Comparison of ENCODE assay signal across 2 cellular contexts in genomic region chr1:18288609-18289219, GRCh38.
TF ChIP-seq lines count a peak whose summit lies in the region.

No MANE protein-coding gene starts in this region.

TF ChIP-seq in GM23338, 12 proteins besides CTCF, POLR2A, EP300 and RAD21:
- TF ChIP-seq ZNF114 (CRISPR knock-in tag; IDR thresholded peaks at IDR 0.05) = no peak
- no peak for TF ChIP-seq EZH2phosphoT487 (IDR thresholded peaks at IDR 0.05; ENCODE audit: unreplicated experiment)
- TF ChIP-seq, protein P1, sequence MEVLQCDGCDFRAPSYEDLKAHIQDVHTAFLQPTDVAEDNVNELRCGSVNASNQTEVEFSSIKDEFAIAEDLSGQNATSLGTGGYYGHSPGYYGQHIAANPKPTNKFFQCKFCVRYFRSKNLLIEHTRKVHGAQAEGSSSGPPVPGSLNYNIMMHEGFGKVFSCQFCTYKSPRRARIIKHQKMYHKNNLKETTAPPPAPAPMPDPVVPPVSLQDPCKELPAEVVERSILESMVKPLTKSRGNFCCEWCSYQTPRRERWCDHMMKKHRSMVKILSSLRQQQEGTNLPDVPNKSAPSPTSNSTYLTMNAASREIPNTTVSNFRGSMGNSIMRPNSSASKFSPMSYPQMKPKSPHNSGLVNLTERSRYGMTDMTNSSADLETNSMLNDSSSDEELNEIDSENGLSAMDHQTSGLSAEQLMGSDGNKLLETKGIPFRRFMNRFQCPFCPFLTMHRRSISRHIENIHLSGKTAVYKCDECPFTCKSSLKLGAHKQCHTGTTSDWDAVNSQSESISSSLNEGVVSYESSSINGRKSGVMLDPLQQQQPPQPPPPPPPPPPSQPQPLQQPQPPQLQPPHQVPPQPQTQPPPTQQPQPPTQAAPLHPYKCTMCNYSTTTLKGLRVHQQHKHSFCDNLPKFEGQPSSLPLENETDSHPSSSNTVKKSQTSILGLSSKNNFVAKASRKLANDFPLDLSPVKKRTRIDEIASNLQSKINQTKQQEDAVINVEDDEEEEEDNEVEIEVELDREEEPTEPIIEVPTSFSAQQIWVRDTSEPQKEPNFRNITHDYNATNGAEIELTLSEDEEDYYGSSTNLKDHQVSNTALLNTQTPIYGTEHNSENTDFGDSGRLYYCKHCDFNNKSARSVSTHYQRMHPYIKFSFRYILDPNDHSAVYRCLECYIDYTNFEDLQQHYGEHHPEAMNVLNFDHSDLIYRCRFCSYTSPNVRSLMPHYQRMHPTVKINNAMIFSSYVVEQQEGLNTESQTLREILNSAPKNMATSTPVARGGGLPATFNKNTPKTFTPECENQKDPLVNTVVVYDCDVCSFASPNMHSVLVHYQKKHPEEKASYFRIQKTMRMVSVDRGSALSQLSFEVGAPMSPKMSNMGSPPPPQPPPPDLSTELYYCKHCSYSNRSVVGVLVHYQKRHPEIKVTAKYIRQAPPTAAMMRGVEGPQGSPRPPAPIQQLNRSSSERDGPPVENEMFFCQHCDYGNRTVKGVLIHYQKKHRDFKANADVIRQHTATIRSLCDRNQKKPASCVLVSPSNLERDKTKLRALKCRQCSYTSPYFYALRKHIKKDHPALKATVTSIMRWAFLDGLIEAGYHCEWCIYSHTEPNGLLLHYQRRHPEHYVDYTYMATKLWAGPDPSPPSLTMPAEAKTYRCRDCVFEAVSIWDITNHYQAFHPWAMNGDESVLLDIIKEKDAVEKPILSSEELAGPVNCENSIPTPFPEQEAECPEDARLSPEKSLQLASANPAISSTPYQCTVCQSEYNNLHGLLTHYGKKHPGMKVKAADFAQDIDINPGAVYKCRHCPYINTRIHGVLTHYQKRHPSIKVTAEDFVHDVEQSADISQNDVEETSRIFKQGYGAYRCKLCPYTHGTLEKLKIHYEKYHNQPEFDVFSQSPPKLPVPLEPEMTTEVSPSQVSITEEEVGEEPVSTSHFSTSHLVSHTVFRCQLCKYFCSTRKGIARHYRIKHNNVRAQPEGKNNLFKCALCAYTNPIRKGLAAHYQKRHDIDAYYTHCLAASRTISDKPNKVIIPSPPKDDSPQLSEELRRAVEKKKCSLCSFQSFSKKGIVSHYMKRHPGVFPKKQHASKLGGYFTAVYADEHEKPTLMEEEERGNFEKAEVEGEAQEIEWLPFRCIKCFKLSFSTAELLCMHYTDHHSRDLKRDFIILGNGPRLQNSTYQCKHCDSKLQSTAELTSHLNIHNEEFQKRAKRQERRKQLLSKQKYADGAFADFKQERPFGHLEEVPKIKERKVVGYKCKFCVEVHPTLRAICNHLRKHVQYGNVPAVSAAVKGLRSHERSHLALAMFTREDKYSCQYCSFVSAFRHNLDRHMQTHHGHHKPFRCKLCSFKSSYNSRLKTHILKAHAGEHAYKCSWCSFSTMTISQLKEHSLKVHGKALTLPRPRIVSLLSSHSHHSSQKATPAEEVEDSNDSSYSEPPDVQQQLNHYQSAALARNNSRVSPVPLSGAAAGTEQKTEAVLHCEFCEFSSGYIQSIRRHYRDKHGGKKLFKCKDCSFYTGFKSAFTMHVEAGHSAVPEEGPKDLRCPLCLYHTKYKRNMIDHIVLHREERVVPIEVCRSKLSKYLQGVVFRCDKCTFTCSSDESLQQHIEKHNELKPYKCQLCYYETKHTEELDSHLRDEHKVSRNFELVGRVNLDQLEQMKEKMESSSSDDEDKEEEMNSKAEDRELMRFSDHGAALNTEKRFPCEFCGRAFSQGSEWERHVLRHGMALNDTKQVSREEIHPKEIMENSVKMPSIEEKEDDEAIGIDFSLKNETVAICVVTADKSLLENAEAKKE (CRISPR knock-in tag; IDR thresholded peaks at IDR 0.05) = no peak
- TF ChIP-seq ZNF331 (CRISPR knock-in tag; IDR thresholded peaks at IDR 0.05; ENCODE audit: low read depth) = no peak
- TF ChIP-seq CREB1 (CRISPR knock-in tag; IDR thresholded peaks at IDR 0.05; ENCODE audit: low read depth) = no peak
- no peak for TF ChIP-seq REST (IDR thresholded peaks at IDR 0.05; ENCODE audit: unreplicated experiment)
- no peak for TF ChIP-seq JUNB (IDR thresholded peaks at IDR 0.05; ENCODE audit: unreplicated experiment)
- no peak for TF ChIP-seq EZH2 (IDR thresholded peaks at IDR 0.05; ENCODE audit: low read depth, unreplicated experiment)
- TF ChIP-seq STAT1 (IDR thresholded peaks at IDR 0.05; ENCODE audit: unreplicated experiment) = no peak
- TF ChIP-seq ETS1 (IDR thresholded peaks at IDR 0.05) = no peak
- no peak for TF ChIP-seq POLR2AphosphoS5 (IDR thresholded peaks at IDR 0.05; ENCODE audit: low read depth)
- no peak for TF ChIP-seq NANOG (IDR thresholded peaks at IDR 0.05; ENCODE audit: borderline replicate concordance)

TF ChIP-seq in H1, 55 proteins besides CTCF, POLR2A, EP300 and RAD21:
- no peak for TF ChIP-seq EGR1 (IDR thresholded peaks at IDR 0.05; ENCODE audit: borderline replicate concordance, low read depth, low read length)
- TF ChIP-seq JUND (IDR thresholded peaks at IDR 0.05; ENCODE audit: low read length) = no peak
- TF ChIP-seq RBBP5 (IDR thresholded peaks at IDR 0.05; ENCODE audit: borderline replicate concordance, low read depth, low read length) = no peak
